11 cellular contexts compared by ENCODE assay signal in genomic region chr2:108928660-108929377, GRCh38.
"Had no signal": no experiment of that assay in that cellular context is flagged by ENCODE, and none has a peak within 500 bp of the region (broad histone marks: within the 10 kb centered on the region; RNA-seq: fewer than 3 reads in every experiment).

No MANE protein-coding gene starts in this region.

- H3K36me3 ChIP-seq: sigmoid colon, upper lobe of right lung had no signal

- ATAC-seq: activated CD4-positive, CD25-positive, alpha-beta regulatory T cell treated with anti-CD3 and anti-CD28 coated beads, Interleukin-2, amount 50 U/mL, for 24 hours had no signal

- DNase-seq: activated CD8-positive, alpha-beta memory T cell treated with anti-CD3 and anti-CD28 coated beads, Interleukin-2, amount 10 ng/mL, durations not matched to agents 7 days and 5 days; activated gamma-delta T cell; upper lobe of right lung had no signal

- H3K9me3 Mint-ChIP-seq: activated T-cell treated with anti-CD3 and anti-CD28 coated beads, Interleukin-2, amount 50 U/mL, for 24 hours; brain; central memory CD8-positive, alpha-beta T cell; naive thymus-derived CD8-positive, alpha-beta T cell had no signal

- H3K4me1 ChIP-seq: upper lobe of right lung had no signal

- H3K9me3 ChIP-seq: mucosa of descending colon, sigmoid colon, upper lobe of right lung had no signal

- H3K4me3 Mint-ChIP-seq: activated CD8-positive, alpha-beta memory T cell treated with anti-CD3 and anti-CD28 coated beads, Interleukin-2, amount 10 ng/mL, durations not matched to agents 7 days and 5 days; activated naive CD8-positive, alpha-beta T cell; activated T-cell treated with anti-CD3 and anti-CD28 coated beads, Interleukin-2, amount 50 U/mL, for 24 hours; brain; central memory CD8-positive, alpha-beta T cell; naive thymus-derived CD8-positive, alpha-beta T cell had no signal

- H3K27ac ChIP-seq: sigmoid colon, upper lobe of right lung had no signal

- H3K36me3 Mint-ChIP-seq: activated CD8-positive, alpha-beta memory T cell treated with anti-CD3 and anti-CD28 coated beads, Interleukin-2, amount 10 ng/mL, durations not matched to agents 7 days and 5 days; brain had no signal

- H3K27ac Mint-ChIP-seq: activated CD8-positive, alpha-beta memory T cell treated with anti-CD3 and anti-CD28 coated beads, Interleukin-2, amount 10 ng/mL, durations not matched to agents 7 days and 5 days; activated naive CD8-positive, alpha-beta T cell; activated T-cell treated with anti-CD3 and anti-CD28 coated beads, Interleukin-2, amount 50 U/mL, for 24 hours had no signal

- H3K27me3 ChIP-seq: sigmoid colon had no signal

- H3K27me3 Mint-ChIP-seq: activated CD8-positive, alpha-beta memory T cell treated with anti-CD3 and anti-CD28 coated beads, Interleukin-2, amount 10 ng/mL, durations not matched to agents 7 days and 5 days; activated naive CD8-positive, alpha-beta T cell; activated T-cell treated with anti-CD3 and anti-CD28 coated beads, Interleukin-2, amount 50 U/mL, for 24 hours; naive thymus-derived CD8-positive, alpha-beta T cell had no signal

- H3K4me1 Mint-ChIP-seq: activated CD8-positive, alpha-beta memory T cell treated with anti-CD3 and anti-CD28 coated beads, Interleukin-2, amount 10 ng/mL, durations not matched to agents 7 days and 5 days had no signal

- H3K4me3 ChIP-seq: mucosa of descending colon, sigmoid colon, upper lobe of right lung had no signal
